8 cellular contexts compared by ENCODE assay signal in the genomic region with DNA sequence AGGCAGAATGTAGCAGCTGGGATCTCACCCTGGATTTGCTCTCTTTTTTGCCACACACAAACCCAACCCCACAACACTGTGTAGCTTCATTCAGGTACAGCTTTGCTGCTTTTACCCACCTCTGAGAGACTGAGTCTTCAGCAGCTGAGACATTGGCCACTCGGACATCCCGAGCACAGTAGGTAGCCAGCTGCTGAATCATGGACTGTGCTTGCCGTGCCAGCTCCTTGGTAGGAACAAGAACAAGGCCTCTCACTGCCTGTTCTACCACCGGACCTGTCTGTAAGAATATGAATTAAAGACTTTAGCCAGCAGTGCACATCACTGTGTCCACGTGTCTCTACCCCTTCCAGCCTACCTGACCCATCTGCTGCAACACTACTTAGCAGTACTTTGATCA. TPM values are rescaled to one million over a fixed set of nuclear protein-coding genes. Genes with fewer than 3 reads are reported as not detected.
DNase-seq lines count a peak whose midpoint lies in the region; ATAC-seq and TF ChIP-seq lines count a peak whose summit lies in the region.

No MANE protein-coding gene starts in this region.

- intact Hi-C loops in heart right ventricle (cut with DNase I) (loop anchor here in 1 of 10 donors (5.0 kb wide), 1 partner anchor 85 kb away; no protein-coding TSS in a partner anchor), Right ventricle myocardium superior (cut with DNase I) (no loop called here), breast epithelium (cut with DNase I; ENCODE audit: low total_unique reads) (no loop called here), aorta (cut with DNase I) (no loop called here), body of pancreas (cut with DNase I) (no loop called here)

- ATAC-seq in heart right ventricle = no peak
- no peak for ATAC-seq in Right ventricle myocardium superior (ENCODE audit: poor library complexity)
- ATAC-seq in aorta (ENCODE audit: low FRiP score) = no peak
- no peak for ATAC-seq in body of pancreas

- H3K27me3 ChIP-seq in heart right ventricle = no peaks in the 10 kb centered on the region
- no peaks in the 10 kb centered on the region for H3K27me3 ChIP-seq in breast epithelium
- no peaks in the 10 kb centered on the region for H3K27me3 ChIP-seq in mononuclear cell (ENCODE audit: insufficient read depth, low read length)
- no peaks in the 10 kb centered on the region for H3K27me3 ChIP-seq in aorta (ENCODE audit: control insufficient read depth in 1 of 2, insufficient read depth in 2 of 2, low read length in 1 of 2)
- no peaks in the 10 kb centered on the region for H3K27me3 ChIP-seq in body of pancreas

- WGBS in heart right ventricle, 2 donors = 72 to 81% methylated on average over 5 of the region's 5 CpGs
- WGBS in aorta, 2 donors = 68 to 73% methylated on average over 5 of the region's 5 CpGs
- 52 to 57% methylated on average over 5 of the region's 5 CpGs for WGBS in body of pancreas, 2 donors

- H3K9me3 ChIP-seq in heart right ventricle = no peaks in the 10 kb centered on the region
- no peaks in the 10 kb centered on the region for H3K9me3 ChIP-seq in breast epithelium
- H3K9me3 ChIP-seq in mononuclear cell (ENCODE audit: low read depth, low read length) = no peaks in the 10 kb centered on the region
- no peaks in the 10 kb centered on the region for H3K9me3 ChIP-seq in aorta (ENCODE audit: control insufficient read depth, low read length)
- H3K9me3 ChIP-seq in body of pancreas = no peaks in the 10 kb centered on the region

- peaks cover 3 to 32% (median 26%) of the 10 kb centered on the region in 9 donors for H3K4me1 ChIP-seq in heart right ventricle
- H3K4me1 ChIP-seq in breast epithelium = peaks cover 0 to 14% of the 10 kb centered on the region in 2 donors
- H3K4me1 ChIP-seq in mononuclear cell (ENCODE audit: insufficient read depth, low read length) = peaks cover 26% of the 10 kb centered on the region
- H3K4me1 ChIP-seq in aorta (ENCODE audit: control insufficient read depth in 1 of 2, insufficient read depth in 2 of 2, low read length in 2 of 2) = no peaks in the 10 kb centered on the region
- peaks cover 22% of the 10 kb centered on the region for H3K4me1 ChIP-seq in body of pancreas

- H3K4me3 ChIP-seq in heart right ventricle = peak overlapping the region; percentile 47 to 93 (median 75)
- H3K4me3 ChIP-seq in breast epithelium = peak overlapping the region; percentile 84 to 92 (median 90)
- H3K4me3 ChIP-seq in mononuclear cell (ENCODE audit: low read length) = peak overlapping the region; percentile 65
- peak overlapping the region; percentile 57 to 90 for H3K4me3 ChIP-seq in aorta (ENCODE audit: low read length in 2 of 2)
- peak overlapping the region in 1 of 2 donors; percentile 73 for H3K4me3 ChIP-seq in body of pancreas

- peak overlapping the region in 1 of 10 donors; percentile 89 for H3K27ac ChIP-seq in heart right ventricle
- H3K27ac ChIP-seq in breast epithelium = peak overlapping the region in 1 of 2 donors; percentile 92
- no peak overlapping the region for H3K27ac ChIP-seq in aorta (ENCODE audit: low read depth in 1 of 2, low read length in 2 of 2)
- H3K27ac ChIP-seq in body of pancreas = no peak overlapping the region

- no peak for DNase-seq in heart right ventricle
- no peak for DNase-seq in Right ventricle myocardium superior
- DNase-seq in breast epithelium (ENCODE audit: low spot score in 2 of 2) = no peak
- no peak for DNase-seq in aorta
- no peak for DNase-seq in occipital lobe (lab: John Stamatoyannopoulos, UW)
- no peak for DNase-seq in NCI-H1105 treated with DMSO at 0.1 percent for 48 hours (lab: John Stamatoyannopoulos, UW)
- DNase-seq in body of pancreas = no peak

- TF ChIP-seq CTCF in heart right ventricle (IDR thresholded peaks at IDR 0.05) = no peak
- no peak for TF ChIP-seq CTCF in breast epithelium (IDR thresholded peaks at IDR 0.05)
- no peak for TF ChIP-seq CTCF in body of pancreas (IDR thresholded peaks at IDR 0.05)

- TF ChIP-seq POLR2A in breast epithelium (IDR thresholded peaks at IDR 0.05) (no peak), body of pancreas (IDR thresholded peaks at IDR 0.05) (no peak)

- peaks cover 0 to 77% (median 52%) of the 10 kb centered on the region in 9 donors for H3K36me3 ChIP-seq in heart right ventricle
- H3K36me3 ChIP-seq in breast epithelium = peaks cover 20% of the 10 kb centered on the region
- peaks cover 4 to 19% of the 10 kb centered on the region in 2 donors for H3K36me3 ChIP-seq in aorta (ENCODE audit: control insufficient read depth in 1 of 2, insufficient read depth in 2 of 2, low read length in 1 of 2)
- peaks cover 19 to 37% of the 10 kb centered on the region in 2 donors for H3K36me3 ChIP-seq in body of pancreas (replicated peaks in 1 of 2; ENCODE audit: insufficient read depth in 1 of 2, low read depth in 2 of 2)

RNA-seq across cellular contexts. Expression of a gene that starts 0.9 kb away (rescaled TPM):
- total RNA-seq in heart right ventricle (10 to 100 TPM; 23.2 to 40.7 (median 27.4) TPM), Right ventricle myocardium superior (25.4 TPM), breast epithelium (10 to 100 TPM; 48.6 to 61.9 (median 61.8) TPM), mononuclear cell (34.5 TPM), aorta (10 to 100 TPM; 44.7 to 56.8 TPM), occipital lobe (46.8 TPM), body of pancreas (10 to 100 TPM; 32.2 to 54.1 TPM)
- polyA plus RNA-seq in heart right ventricle (100 to 1,000 TPM in 1 of 2 donors, 10 to 100 TPM in 1; 40.1 to 100 TPM), aorta (100 to 1,000 TPM in 1 of 2 donors, 10 to 100 TPM in 1; 23.3 to 153 TPM)

RNA-seq across cellular contexts. Expression of a gene that starts 9.3 kb away (rescaled TPM):
- total RNA-seq in heart right ventricle = 10 to 100 TPM; 55.4 to 81.4 (median 69.4) TPM
- polyA plus RNA-seq in heart right ventricle = 10 to 100 TPM; 42.9 to 45.6 TPM
- 47.6 TPM for total RNA-seq in Right ventricle myocardium superior
- 100 to 1,000 TPM; 143 to 208 (median 171) TPM for total RNA-seq in breast epithelium
- total RNA-seq in mononuclear cell = 81.5 TPM
- total RNA-seq in aorta = 10 to 100 TPM; 62.2 to 66.8 TPM
- polyA plus RNA-seq in aorta = 10 to 100 TPM; 47.2 to 77.0 TPM
- total RNA-seq in occipital lobe = 74.2 TPM
- 10 to 100 TPM; 52.4 to 65.6 TPM for total RNA-seq in body of pancreas

RNA-seq across cellular contexts. Expression of a gene that starts 31.6 kb away (rescaled TPM):
- under 1 TPM in 9 of 10 donors, not detected in 1; 0.06 to 0.29 (median 0.12) TPM for total RNA-seq in heart right ventricle
- under 1 TPM; under 0.01 to 0.15 TPM for polyA plus RNA-seq in heart right ventricle
- total RNA-seq in Right ventricle myocardium superior = 0.13 TPM
- total RNA-seq in breast epithelium = under 1 TPM; 0.16 to 0.33 (median 0.29) TPM
- not detected for total RNA-seq in mononuclear cell
- total RNA-seq in aorta = 1 to 10 TPM in 1 of 2 donors, under 1 TPM in 1; 0.39 to 1.1 TPM
- polyA plus RNA-seq in aorta = 1 to 10 TPM in 1 of 2 donors, under 1 TPM in 1; 0.79 to 6.1 TPM
- total RNA-seq in occipital lobe = 0.16 TPM
- total RNA-seq in body of pancreas = under 1 TPM in 1 of 2 donors, not detected in 1; 0.52 TPM

RNA-seq across cellular contexts. Expression of a gene that starts 33.7 kb away (rescaled TPM):
- 100 to 1,000 TPM; 500 to 724 (median 679) TPM for total RNA-seq in heart right ventricle
- 100 to 1,000 TPM; 202 to 421 TPM for polyA plus RNA-seq in heart right ventricle
- total RNA-seq in Right ventricle myocardium superior = 664 TPM
- total RNA-seq in breast epithelium = 10 to 100 TPM; 45.7 to 67.5 (median 46.2) TPM
- total RNA-seq in mononuclear cell = 17.2 TPM
- total RNA-seq in aorta = 10 to 100 TPM; 84.7 to 95.3 TPM
- 10 to 100 TPM; 27.0 to 28.4 TPM for polyA plus RNA-seq in aorta
- 40.9 TPM for total RNA-seq in occipital lobe
- 10 to 100 TPM; 36.1 to 46.1 TPM for total RNA-seq in body of pancreas
